ENCODE assay signal across 8 cellular contexts in the genomic region with DNA sequence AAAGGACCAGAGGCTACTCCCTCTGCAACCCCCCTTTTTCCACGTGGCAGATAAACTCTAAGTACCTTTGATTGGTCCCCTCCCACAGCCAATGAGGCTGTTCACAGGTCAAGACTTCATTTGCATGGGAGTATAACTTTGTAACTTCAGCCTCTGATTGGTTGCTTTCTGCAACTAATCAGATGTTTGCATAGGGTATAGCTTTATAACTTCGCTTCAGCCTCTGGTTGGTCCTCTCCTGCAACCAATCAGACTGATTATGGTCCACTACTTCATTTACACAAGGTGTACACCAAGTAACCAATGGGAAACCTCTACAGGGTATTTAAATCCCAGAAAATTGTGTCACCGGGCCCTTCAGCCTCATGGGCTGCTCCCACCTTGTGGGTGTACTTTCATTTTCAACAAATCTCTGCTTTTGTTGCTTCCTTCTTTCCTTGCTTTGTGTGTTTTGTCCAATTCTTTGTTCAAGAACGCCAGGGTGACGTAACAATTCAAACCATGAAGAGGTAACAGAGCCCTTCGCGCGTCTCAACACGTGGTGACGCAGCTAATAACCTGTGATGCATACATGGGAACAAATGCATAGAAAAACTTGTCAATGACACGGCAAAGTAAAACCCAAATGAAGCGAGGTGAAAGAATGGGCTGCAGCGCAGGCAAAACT. TPM values are rescaled to one million over a fixed set of nuclear protein-coding genes. Genes with fewer than 3 reads are reported as not detected.
A peak's percentile ranks its signal among the peaks of the same experiment; 100 is the strongest.
DNase-seq lines count a peak whose midpoint lies in the region; ATAC-seq and TF ChIP-seq lines count a peak whose summit lies in the region.

No MANE protein-coding gene starts in this region.

- H3K27me3 ChIP-seq in mucosa of stomach (ENCODE audit: control insufficient read depth, insufficient read depth, low read length) = no peaks in the 10 kb centered on the region

- in situ Hi-C loops in Caki2 (cut with HindIII; ENCODE audit: low pct_unique_long_range_greater_than_20kb, low sequenced_read_pairs) = no loop called here

- no peak for ATAC-seq in GM19351 (IDR thresholded peaks at IDR 0.05; ENCODE audit: unreplicated experiment)

- DNase-seq in Caki2 (ENCODE audit: low read depth) = peak; percentile 36
- peak; percentile 17 for DNase-seq in MV-4-11 (lab: John Stamatoyannopoulos, UW)
- peak; percentile 18 for DNase-seq in astrocyte of the hippocampus (ENCODE audit: low read depth, low spot score)
- no peak for DNase-seq in NOMO-1 (lab: John Stamatoyannopoulos, UW; ENCODE audit: unreplicated experiment in 2 of 2)
- DNase-seq in DMS 273 treated with DMSO at 0.1 percent for 48 hours (lab: John Stamatoyannopoulos, UW) = no peak
- DNase-seq in GM20000 (ENCODE audit: low spot score) = no peak

- H3K9me3 ChIP-seq in mucosa of stomach (ENCODE audit: control insufficient read depth, low read length) = no peaks in the 10 kb centered on the region

- peak overlapping the region; percentile 80 for H3K4me3 ChIP-seq in mucosa of stomach (ENCODE audit: low read length)

- H3K4me1 ChIP-seq in mucosa of stomach (ENCODE audit: control insufficient read depth, insufficient read depth, low read length) = peaks cover 4% of the 10 kb centered on the region

- H3K9ac ChIP-seq in mucosa of stomach (ENCODE audit: low read length) = peak overlapping the region; percentile 56

- no peak for TF ChIP-seq CTCF in GM20000 (IDR thresholded peaks at IDR 0.05; ENCODE audit: extremely low read depth, missing control alignments)

- peaks cover 7% of the 10 kb centered on the region for H3K36me3 ChIP-seq in mucosa of stomach (ENCODE audit: control insufficient read depth, insufficient read depth, low read length)

RNA-seq across cellular contexts. Expression of a gene that starts 47.2 kb away (rescaled TPM):
- 71.3 and 124 TPM in 2 replicates for total RNA-seq in Caki2 (2014; rRNA removed; shearing (Covaris generic); ENCODE audit: low replicate concordance)

Comparison
In these comparisons a context has a peak if more than half of its experiments do, and no peak if none do; other contexts are left out.
1. DNase-seq: peak in Caki2 (single experiment), MV-4-11 (single experiment) and astrocyte of the hippocampus (single experiment); none in NOMO-1 (0 of 2), DMS 273 treated with DMSO at 0.1 percent for 48 hours (single experiment) and GM20000 (single experiment).